In genomic region chr2:86358982-86359381, GRCh38 we compare ENCODE assay signal across 13 cellular contexts. TPM values are rescaled to one million over a fixed set of nuclear protein-coding genes. Genes with fewer than 3 reads are reported as not detected.
A peak's percentile ranks its signal among the peaks of the same experiment; 100 is the strongest.
DNase-seq lines count a peak whose midpoint lies in the region; ATAC-seq, FAIRE-seq and TF ChIP-seq lines count a peak whose summit lies in the region.
"Had no signal": no experiment of that assay in that cellular context is flagged by ENCODE, and none has a peak within 500 bp of the region (broad histone marks: within the 10 kb centered on the region; RNA-seq: fewer than 3 reads in every experiment).

No MANE protein-coding gene starts in this region.

- peak overlapping the region; percentile 33 for H3K4me2 ChIP-seq in GM12878 (ENCODE audit: control insufficient read depth, insufficient read depth)

- H3K4me3 Mint-ChIP-seq in activated CD4-positive, alpha-beta T cell treated with anti-CD3 and anti-CD28 coated beads, Interleukin-2, amount 10 ng/mL, durations not matched to agents 7 days and 5 days: no peak overlapping the region
- H3K4me3 Mint-ChIP-seq: activated naive CD8-positive, alpha-beta T cell had no signal

- H2AFZ ChIP-seq in GM12878 (ENCODE audit: control insufficient read depth, low read depth, low read length): peak overlapping the region; percentile 70; the same call in 1 of the 2 replicates

- RAD21 ChIA-PET in GM12878 (lab: Charles Lee; ENCODE audit: unreplicated experiment): interaction anchor here (0.7 to 1.5 kb wide), 11 partner anchors 8 to 174 kb away, joined by 3 to 14 read pairs (median 3); no protein-coding TSS in a partner anchor

- peak; percentile 76 for FAIRE-seq in GM12878 (lab: Jason Lieb, UNC)

- ATAC-seq in GM18511 (IDR thresholded peaks at IDR 0.05; ENCODE audit: unreplicated experiment) (peak; percentile 96), GM21515 (IDR thresholded peaks at IDR 0.05; ENCODE audit: unreplicated experiment) (peak; percentile 74), HG03432 (IDR thresholded peaks at IDR 0.05; ENCODE audit: unreplicated experiment) (peak; percentile 97), GM12878 (peak; percentile 99), GM19397 (IDR thresholded peaks at IDR 0.05; ENCODE audit: unreplicated experiment) (no peak), body of pancreas (no peak)

- H3K27me3 ChIP-seq in GM12878 (replicated peaks in 1 of 2; ENCODE audit: control insufficient read depth in 2 of 2, insufficient read depth in 2 of 2, low read length in 1 of 2) (no peaks in the 10 kb centered on the region), body of pancreas (no peaks in the 10 kb centered on the region)

- H3K9me3 ChIP-seq in GM12878 (replicated peaks; ENCODE audit: control insufficient read depth, insufficient read depth, low read length) (no peaks in the 10 kb centered on the region), body of pancreas (no peaks in the 10 kb centered on the region)
- H3K9me3 ChIP-seq: neutrophil, SJSA1 had no signal

- H3K4me1 ChIP-seq in GM12878 (ENCODE audit: control insufficient read depth, insufficient read depth, low read length) (peaks cover 4% of the 10 kb centered on the region; the same call in 1 of the 2 replicates), body of pancreas (peaks cover 9% of the 10 kb centered on the region)
- H3K4me1 ChIP-seq: SJSA1 had no signal

- no peaks in the 10 kb centered on the region for H3K79me2 ChIP-seq in GM12878 (ENCODE audit: control insufficient read depth, insufficient read depth, low read length)

- no peaks in the 10 kb centered on the region for H3K36me3 Mint-ChIP-seq in activated CD4-positive, alpha-beta T cell treated with anti-CD3 and anti-CD28 coated beads, Interleukin-2, amount 10 ng/mL, durations not matched to agents 7 days and 5 days (ENCODE audit: low read depth)
- H3K36me3 Mint-ChIP-seq: activated naive CD8-positive, alpha-beta T cell had no signal

- H4K20me1 ChIP-seq in GM12878 (ENCODE audit: control insufficient read depth, insufficient read depth): no peaks in the 10 kb centered on the region

- no peak for TF ChIP-seq RAD21 in GM12878 (IDR thresholded peaks at IDR 0.05; ENCODE audit: insufficient read depth, low read depth, low read length)

- 0% methylated on average over 2 of the region's 3 CpGs for WGBS in GM12878 (ENCODE audit: insufficient coverage, insufficient replicate concordance, low lambda C conversion rate, missing lambda C conversion rate)
- WGBS in body of pancreas, 2 donors: 72 to 86% methylated on average over 3 of the region's 3 CpGs

- no TSS peak for BruUV-seq in GM12878 (replicated peaks; lab: Mats Ljungman, UMichigan)

- no peak overlapping the region for H3K4me3 ChIP-seq in GM12878
- no peak overlapping the region for H3K4me3 ChIP-seq in body of pancreas
- H3K4me3 ChIP-seq: SJSA1 had no signal

- peak; percentile 51 for DNase-seq in GM12878 (ENCODE audit: low read depth, low spot score)
- DNase-seq in body of pancreas: no peak
- no peak for DNase-seq in HEK293T (ENCODE audit: extremely low spot score)
- no peak for DNase-seq in activated CD4-positive, alpha-beta T cell treated with anti-CD3 and anti-CD28 coated beads, Interleukin-2, amount 10 ng/mL, durations not matched to agents 7 days and 5 days
- DNase-seq: KBM-7, NCI-H2227 treated with DMSO at 0.1 percent for 48 hours had no signal

- H3K27ac ChIP-seq in GM12878 (ENCODE audit: control insufficient read depth, insufficient read depth) (no peak overlapping the region), body of pancreas (no peak overlapping the region)
- H3K27ac ChIP-seq: neutrophil, SJSA1 had no signal

- TF ChIP-seq CTCF in GM12878 (IDR thresholded peaks at IDR 0.05 in 2 of 3, conservative IDR thresholded peaks at IDR 0.05 in 1 of 3; ENCODE audit: control insufficient read depth in 2 of 3, extremely low read depth in 1 of 3, insufficient read depth in 1 of 3, low read depth in 3 of 3, low read length in 3 of 3) (no peak), body of pancreas (IDR thresholded peaks at IDR 0.05) (no peak)

- no peaks in the 10 kb centered on the region for H3K9me3 Mint-ChIP-seq in activated CD4-positive, alpha-beta T cell treated with anti-CD3 and anti-CD28 coated beads, Interleukin-2, amount 10 ng/mL, durations not matched to agents 7 days and 5 days

- H3K4me1 Mint-ChIP-seq in activated CD4-positive, alpha-beta T cell treated with anti-CD3 and anti-CD28 coated beads, Interleukin-2, amount 10 ng/mL, durations not matched to agents 7 days and 5 days: no peaks in the 10 kb centered on the region

- in situ Hi-C loops in GM12878 (cut with MboI): no loop called here

- intact Hi-C loops in GM12878 (cut with micrococcal nuclease; ENCODE audit: unreplicated experiment) (no loop called here), body of pancreas (cut with DNase I) (no loop called here)

- no peak overlapping the region for H3K27ac Mint-ChIP-seq in activated CD4-positive, alpha-beta T cell treated with anti-CD3 and anti-CD28 coated beads, Interleukin-2, amount 10 ng/mL, durations not matched to agents 7 days and 5 days
- H3K27ac Mint-ChIP-seq: activated naive CD8-positive, alpha-beta T cell had no signal

- CTCF ChIA-PET in GM12878 (lab: Yijun Ruan, JAX): interaction anchor here (0.6 to 6.4 kb wide), 11 partner anchors 9 to 141 kb away, joined by 3 to 36 read pairs (median 4); no protein-coding TSS in a partner anchor
- CTCF ChIA-PET in HEK293T (lab: Yijun Ruan, JAX): no interaction called here
- CTCF ChIA-PET in activated CD4-positive, alpha-beta T cell treated with anti-CD3 and anti-CD28 coated beads, Interleukin-2, amount 10 ng/mL, durations not matched to agents 7 days and 5 days (lab: Charles Lee): no interaction called here

- TF ChIP-seq POLR2A in GM12878 (IDR thresholded peaks at IDR 0.05; ENCODE audit: low read depth, low read length) (no peak), body of pancreas (IDR thresholded peaks at IDR 0.05) (no peak)

- H3K27me3 Mint-ChIP-seq in activated CD4-positive, alpha-beta T cell treated with anti-CD3 and anti-CD28 coated beads, Interleukin-2, amount 10 ng/mL, durations not matched to agents 7 days and 5 days: no peaks in the 10 kb centered on the region
- H3K27me3 Mint-ChIP-seq: activated naive CD8-positive, alpha-beta T cell had no signal

- no peak overlapping the region for H3K9ac ChIP-seq in GM12878 (ENCODE audit: control insufficient read depth, insufficient read depth, low read length)

- H3K36me3 ChIP-seq in GM12878 (ENCODE audit: control insufficient read depth in 2 of 2, insufficient read depth in 2 of 2, low read length in 1 of 2): no peaks in the 10 kb centered on the region
- H3K36me3 ChIP-seq in body of pancreas (replicated peaks in 1 of 2; ENCODE audit: insufficient read depth in 1 of 2, low read depth in 2 of 2): no peaks in the 10 kb centered on the region
- H3K36me3 ChIP-seq: neutrophil, SJSA1 had no signal

- SMC1A ChIA-PET in GM12878 (lab: Charles Lee; ENCODE audit: uncharacterized antibody, unreplicated experiment): interaction anchor here (0.6 to 1.8 kb wide), 13 partner anchors 9 to 157 kb away, joined by 3 to 12 read pairs (median 3); no protein-coding TSS in a partner anchor

- POLR2A ChIA-PET in GM12878 (lab: Charles Lee): interaction anchor here (0.6 to 1.4 kb wide), 4 partner anchors 79 to 472 kb away, joined by 3 to 6 read pairs (median 4); no protein-coding TSS in a partner anchor
- POLR2A ChIA-PET in HEK293T (lab: Yijun Ruan, JAX): interaction anchor here (0.8 kb wide), 1 partner anchor 53 kb away, joined by 3 read pairs; no protein-coding TSS in a partner anchor
- POLR2A ChIA-PET in activated CD4-positive, alpha-beta T cell treated with anti-CD3 and anti-CD28 coated beads, Interleukin-2, amount 10 ng/mL, durations not matched to agents 7 days and 5 days (lab: Charles Lee): no interaction called here

- TF ChIP-seq EP300 in GM12878 (IDR thresholded peaks at IDR 0.05; ENCODE audit: borderline replicate concordance in 1 of 2, control insufficient read depth in 1 of 2, low read depth in 2 of 2, low read length in 2 of 2): 0 out of 4 replicates have a peak, but pooled peaks of 1 of the 2 experiments have one; percentile 29

TF ChIP-seq in HEK293T, 16 proteins besides CTCF, POLR2A, EP300 and RAD21:
- no peak for TF ChIP-seq FOXK2 (IDR thresholded peaks at IDR 0.05)
- TF ChIP-seq TARDBP (IDR thresholded peaks at IDR 0.05): no peak
- TF ChIP-seq LEF1 (IDR thresholded peaks at IDR 0.05; ENCODE audit: borderline replicate concordance): no peak
- no peak for TF ChIP-seq PKNOX1 (IDR thresholded peaks at IDR 0.05)

RNA-seq across cellular contexts. Expression of gene REEP1, which starts 21.6 kb away (rescaled TPM):
- total RNA-seq in GM12878 (2013; cell fraction: nucleolus; rRNA removed): 0.54 and 0.61 TPM in 2 replicates
- total RNA-seq in GM12878 (2014; rRNA removed): 0.06 and 0.22 TPM in 2 replicates
- total RNA-seq in GM12878 (2014; rRNA removed; fragmentation: Illumina TruSeq; extraction: Trizol): 0.09 TPM in 1 of 2 replicates, not detected in the other
- total RNA-seq in GM12878 (2021): 0.11 TPM in 1 of 2 replicates, not detected in the other
- polyA plus RNA-seq in GM12878 (2011; ENCODE audit: low read depth): not detected
- 0.10 TPM in 1 of 2 replicates, not detected in the other for polyA plus RNA-seq in GM12878 (2011; rRNA removed)
- polyA plus RNA-seq in GM12878 (2011; cell fraction: cytosol; rRNA removed): 0.05 TPM in 1 of 2 replicates, not detected in the other
- polyA plus RNA-seq in GM12878 (2011; cell fraction: nucleus; rRNA removed): 0.03 TPM in 1 of 2 replicates, not detected in the other
- 0.23 and 0.28 TPM in 2 replicates for polyA plus RNA-seq in GM12878 (2012)
- 0.07 and 0.10 TPM in 2 replicates for polyA plus RNA-seq in GM12878 (2014; fragmentation: Illumina TruSeq; extraction: Trizol)
- polyA plus RNA-seq in GM12878 (2014; fragmentation: Nextera tagmentation; extraction: Ambion mirVana): under 1 TPM; 0.02 to 0.11 TPM
- 0.04 and 0.09 TPM in 2 replicates for polyA plus RNA-seq in GM12878 (2014; rRNA removed)
- polyA plus RNA-seq in GM12878 (2016; fragmentation: Nextera tagmentation; extraction: Ambion mirVana): under 1 TPM; 0.16 to 0.30 TPM
- 0.15 TPM in 1 of 2 replicates, not detected in the other for polyA minus RNA-seq in GM12878 (2011; rRNA and poly(A)+ RNA removed)
- not detected in 2 replicates for polyA minus RNA-seq in GM12878 (2011; cell fraction: cytosol; rRNA and poly(A)+ RNA removed)
- polyA minus RNA-seq in GM12878 (2011; cell fraction: nucleus; rRNA and poly(A)+ RNA removed): not detected in 2 replicates
- total RNA-seq in body of pancreas: 1 to 10 TPM; 4.0 to 5.4 TPM
- under 1 TPM; 0.17 to 0.20 TPM for total RNA-seq in activated CD4-positive, alpha-beta T cell treated with anti-CD3 and anti-CD28 coated beads, Interleukin-2, amount 10 ng/mL, durations not matched to agents 7 days and 5 days

Comparison
In these comparisons a context has a peak if more than half of its experiments do, and no peak if none do; other contexts are left out.
1. ATAC-seq: peak in GM18511 (single experiment), GM21515 (single experiment), HG03432 (single experiment) and GM12878 (single experiment); none in GM19397 (single experiment) and body of pancreas (single experiment).